ENCODE assay signal across 8 cellular contexts in the genomic region with DNA sequence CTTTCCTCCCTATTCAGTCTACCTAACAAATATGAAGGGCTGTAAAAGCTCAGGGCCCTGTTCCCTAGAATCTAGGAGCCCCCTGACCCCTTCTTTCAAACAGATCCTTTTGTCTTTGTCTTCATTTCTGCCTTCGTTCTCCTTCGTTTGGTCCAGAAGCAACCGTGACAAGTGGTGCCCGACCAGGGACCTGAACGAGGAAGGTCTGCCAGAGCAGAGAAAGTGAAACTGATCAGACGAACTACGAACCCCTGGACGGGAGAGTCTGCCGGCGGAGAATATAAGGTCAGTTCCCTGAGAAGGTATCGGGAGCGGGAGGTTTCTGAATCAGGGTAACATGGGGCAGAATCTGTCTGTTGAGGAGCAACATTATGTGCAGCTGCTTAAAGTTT. TPM values are rescaled to one million over a fixed set of nuclear protein-coding genes. Genes with fewer than 3 reads are reported as not detected.
A peak's percentile ranks its signal among the peaks of the same experiment; 100 is the strongest.
DNase-seq lines count a peak whose midpoint lies in the region; ATAC-seq and TF ChIP-seq lines count a peak whose summit lies in the region.

No MANE protein-coding gene starts in this region.

- H3K4me3 ChIP-seq in H7 (ENCODE audit: insufficient read depth, low read depth, low read length) (peak overlapping the region; percentile 85), fibroblast of lung (replicated peaks in 1 of 4; ENCODE audit: control extremely low read depth in 1 of 4, insufficient read depth in 1 of 4, low read depth in 3 of 4, low read length in 4 of 4) (peak overlapping the region; percentile 73 to 95 (median 85)), retinal pigment epithelial cell (ENCODE audit: low read length) (peak overlapping the region; percentile 95)

- peak overlapping the region; percentile 73 for H3K27ac ChIP-seq in RWPE1
- peak overlapping the region; percentile 88 for H3K27ac ChIP-seq in fibroblast of lung (ENCODE audit: insufficient read depth, low read length)

- no peaks in the 10 kb centered on the region for H4K20me1 ChIP-seq in fibroblast of lung (ENCODE audit: control insufficient read depth, extremely low read depth, insufficient read depth, low read length)

- CTCF ChIA-PET in RWPE1 (lab: Yijun Ruan, JAX): no interaction called here

- ATAC-seq in GM21528 (IDR thresholded peaks at IDR 0.05; ENCODE audit: low FRiP score, unreplicated experiment) (no peak), HG02571 (IDR thresholded peaks at IDR 0.05; ENCODE audit: unreplicated experiment) (no peak)

- no peak for DNase-seq in H7
- DNase-seq in RWPE1 (ENCODE audit: low spot score): no peak
- DNase-seq in fibroblast of lung (ENCODE audit: low read depth in 2 of 2): no peak
- no peak for DNase-seq in retinal pigment epithelial cell (ENCODE audit: low read depth)
- DNase-seq in NCI-H510A treated with DMSO at 0.1 percent for 48 hours (lab: John Stamatoyannopoulos, UW): no peak
- no peak for DNase-seq in NCI-H1417 treated with DMSO at 0.1 percent for 48 hours (lab: John Stamatoyannopoulos, UW)

- no peaks in the 10 kb centered on the region for H3K9me3 ChIP-seq in fibroblast of lung (ENCODE audit: control insufficient read depth, insufficient read depth, low read depth, low read length)

- POLR2A ChIA-PET in RWPE1 (lab: Yijun Ruan, JAX; ENCODE audit: low non-redundant PET): interaction anchor here (0.6 kb wide), 1 partner anchor 15 kb away, joined by 3 read pairs; no protein-coding TSS in a partner anchor

- peak overlapping the region; percentile 81 for H3K9ac ChIP-seq in fibroblast of lung (ENCODE audit: insufficient read depth, low read length)

- peak overlapping the region; percentile 87 for H3K4me2 ChIP-seq in fibroblast of lung (ENCODE audit: extremely low read depth, insufficient read depth, low read length)

- no peak overlapping the region for H2AFZ ChIP-seq in fibroblast of lung (ENCODE audit: low read length)

- H3K4me1 ChIP-seq in fibroblast of lung (ENCODE audit: control insufficient read depth, extremely low read depth, insufficient read depth, low read length): no peaks in the 10 kb centered on the region

- TF ChIP-seq CTCF in RWPE1 (conservative IDR thresholded peaks at IDR 0.05; ENCODE audit: low read depth) (no peak), fibroblast of lung (conservative IDR thresholded peaks at IDR 0.05 in 1 of 2, IDR thresholded peaks at IDR 0.05 in 1 of 2; ENCODE audit: low read depth in 1 of 2, low read length in 2 of 2) (no peak), retinal pigment epithelial cell (conservative IDR thresholded peaks at IDR 0.05; ENCODE audit: low read depth, low read length) (no peak)

- no peaks in the 10 kb centered on the region for H3K27me3 ChIP-seq in H7 (ENCODE audit: control insufficient read depth, insufficient read depth, low read length)
- no peaks in the 10 kb centered on the region for H3K27me3 ChIP-seq in fibroblast of lung (ENCODE audit: control insufficient read depth, insufficient read depth, low read length)

- H3K36me3 ChIP-seq in H7 (replicated peaks; ENCODE audit: control insufficient read depth, insufficient read depth, low read length) (peaks cover 6% of the 10 kb centered on the region), fibroblast of lung (ENCODE audit: control insufficient read depth, insufficient read depth, low read length) (peaks cover 9% of the 10 kb centered on the region)

- H3K79me2 ChIP-seq in fibroblast of lung (ENCODE audit: control insufficient read depth, insufficient read depth, low read length): peaks cover 12% of the 10 kb centered on the region

RNA-seq across cellular contexts. Expression of a gene that starts 0.8 kb away (rescaled TPM):
- 21.7 and 24.8 TPM in 2 replicates for total RNA-seq in H7 (2014; rRNA removed; shearing (Covaris generic))
- 20.0 and 25.6 TPM in 2 replicates for total RNA-seq in fibroblast of lung
- polyA plus RNA-seq in fibroblast of lung: 36.6 and 44.7 TPM in 2 replicates
- polyA plus RNA-seq in fibroblast of lung (2012): 34.9 and 40.5 TPM in 2 replicates
- 4.2 and 14.1 TPM in 2 replicates for polyA minus RNA-seq in fibroblast of lung (ENCODE audit: low replicate concordance)

RNA-seq across cellular contexts. Expression of a gene that starts 20.9 kb away (rescaled TPM):
- 2.6 and 2.7 TPM in 2 replicates for total RNA-seq in H7 (2014; rRNA removed; shearing (Covaris generic))
- total RNA-seq in fibroblast of lung: 2.3 and 3.0 TPM in 2 replicates
- polyA plus RNA-seq in fibroblast of lung: 2.8 and 3.0 TPM in 2 replicates
- 1.4 and 1.6 TPM in 2 replicates for polyA plus RNA-seq in fibroblast of lung (2012)
- polyA minus RNA-seq in fibroblast of lung (ENCODE audit: low replicate concordance): 4.4 and 6.1 TPM in 2 replicates

RNA-seq across cellular contexts. Expression of a gene that starts 27.2 kb away (rescaled TPM):
- 9.4 and 11.9 TPM in 2 replicates for total RNA-seq in H7 (2014; rRNA removed; shearing (Covaris generic))
- 4.9 and 5.6 TPM in 2 replicates for total RNA-seq in fibroblast of lung
- polyA plus RNA-seq in fibroblast of lung: 2.3 and 2.6 TPM in 2 replicates
- polyA plus RNA-seq in fibroblast of lung (2012): 0.91 and 1.6 TPM in 2 replicates
- polyA minus RNA-seq in fibroblast of lung (ENCODE audit: low replicate concordance): 15.6 and 16.6 TPM in 2 replicates

RNA-seq across cellular contexts. Expression of a gene that starts 47.4 kb away (rescaled TPM):
- total RNA-seq in H7 (2014; rRNA removed; shearing (Covaris generic)): 33.8 and 45.5 TPM in 2 replicates
- 3.3 and 12.6 TPM in 2 replicates for total RNA-seq in fibroblast of lung
- 5.0 and 8.3 TPM in 2 replicates for polyA plus RNA-seq in fibroblast of lung
- polyA plus RNA-seq in fibroblast of lung (2012): 29.7 and 31.5 TPM in 2 replicates
- 1.3 and 1.4 TPM in 2 replicates for polyA minus RNA-seq in fibroblast of lung (ENCODE audit: low replicate concordance)

RNA-seq across cellular contexts. Expression of a gene that starts 56.6 kb away (rescaled TPM):
- 3.0 and 3.2 TPM in 2 replicates for total RNA-seq in H7 (2014; rRNA removed; shearing (Covaris generic))
- total RNA-seq in fibroblast of lung: 1.5 and 2.5 TPM in 2 replicates
- 0.03 and 0.05 TPM in 2 replicates for polyA plus RNA-seq in fibroblast of lung
- 0.75 and 0.77 TPM in 2 replicates for polyA plus RNA-seq in fibroblast of lung (2012)
- polyA minus RNA-seq in fibroblast of lung (ENCODE audit: low replicate concordance): not detected in 2 replicates
